In the genomic region with DNA sequence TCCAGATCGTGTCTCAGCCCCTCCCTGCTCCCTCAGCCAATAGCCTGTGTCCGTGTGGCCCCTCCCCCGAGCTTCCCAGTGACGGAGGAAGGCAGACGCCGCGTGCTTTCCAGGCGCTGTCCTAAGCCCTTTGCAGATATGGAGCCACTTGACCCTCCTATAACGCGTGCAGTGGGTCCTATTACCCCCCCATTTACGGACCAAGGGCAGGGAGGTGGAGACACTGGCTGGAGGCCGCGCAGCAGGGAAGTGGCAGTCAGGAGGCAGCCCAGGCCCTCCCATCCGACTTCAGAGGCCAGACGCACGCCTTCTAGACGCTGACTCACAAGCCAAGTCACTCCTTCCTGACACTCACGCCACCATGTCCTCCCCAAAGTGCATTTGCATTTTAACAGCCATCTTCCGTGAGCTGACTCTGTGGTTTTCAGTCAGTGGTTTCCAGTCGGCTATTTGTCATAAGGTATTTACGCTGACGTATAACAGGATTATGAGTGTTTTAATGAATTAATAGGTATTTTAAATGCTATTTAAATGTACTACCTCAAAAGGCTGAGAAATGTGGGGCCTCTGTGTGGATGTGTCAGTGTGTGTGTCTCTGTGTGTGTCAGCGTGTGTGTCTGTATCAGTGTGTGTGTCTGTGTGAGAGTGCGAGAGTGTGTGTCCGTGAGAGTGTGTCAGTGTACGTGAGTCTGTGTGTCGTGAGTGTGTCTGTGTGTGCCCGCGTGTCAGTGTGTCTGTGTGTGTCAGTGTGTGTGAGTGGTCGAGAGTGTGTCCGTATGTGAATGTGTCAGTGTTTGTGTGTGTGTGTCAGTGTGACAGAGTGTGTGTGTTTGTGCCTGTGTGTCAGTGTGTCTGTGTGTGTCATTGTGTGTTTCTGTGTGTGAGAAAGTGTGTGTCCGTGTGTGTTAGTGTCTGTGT, we compare ENCODE assay signal across 8 cellular contexts.
DNase-seq lines count a peak whose midpoint lies in the region; ATAC-seq, FAIRE-seq and TF ChIP-seq lines count a peak whose summit lies in the region.

No MANE protein-coding gene starts in this region.

- peak; percentile 100 for FAIRE-seq in endothelial cell of umbilical vein (lab: Jason Lieb, UNC)

- dilution Hi-C loops in endothelial cell of umbilical vein (cut with MboI; ENCODE audit: extremely low pct_ligation_motif_present, low sequenced_read_pairs), result no loop called here

- H3K36me3 ChIP-seq in endothelial cell of umbilical vein (ENCODE audit: control insufficient read depth in 2 of 2, extremely low read depth in 1 of 2, insufficient read depth in 2 of 2, low read length in 2 of 2) (no peaks in the 10 kb centered on the region), muscle layer of duodenum (ENCODE audit: control insufficient read depth in 1 of 2, insufficient read depth in 2 of 2, low read length in 2 of 2) (no peaks in the 10 kb centered on the region)

- H3K27ac ChIP-seq in endothelial cell of umbilical vein (ENCODE audit: insufficient read depth, low read depth, low read length) (peak overlapping the region; percentile 99), muscle layer of duodenum (ENCODE audit: low read length) (peak overlapping the region; percentile 93)

- H3K4me3 ChIP-seq in endothelial cell of umbilical vein (replicated peaks in 1 of 3; ENCODE audit: insufficient read depth in 1 of 3, low read depth in 1 of 3, low read length in 3 of 3) (peak overlapping the region; percentile 25 to 78 (median 51)), muscle layer of duodenum (ENCODE audit: low read depth in 1 of 2, low read length in 2 of 2) (peak overlapping the region; percentile 42 to 47)

- H3K9ac ChIP-seq in endothelial cell of umbilical vein (replicated peaks; ENCODE audit: extremely low read depth, insufficient read depth, low read length), result peak overlapping the region; percentile 97

- no peaks in the 10 kb centered on the region for H4K20me1 ChIP-seq in endothelial cell of umbilical vein (replicated peaks; ENCODE audit: control insufficient read depth, extremely low read depth, insufficient read depth, low read length)

- no peaks in the 10 kb centered on the region for H3K27me3 ChIP-seq in endothelial cell of umbilical vein (ENCODE audit: control insufficient read depth in 2 of 2, insufficient read depth in 2 of 2, low read length in 2 of 2)
- H3K27me3 ChIP-seq in muscle layer of duodenum (ENCODE audit: low read depth, low read length), result no peaks in the 10 kb centered on the region

- peaks cover 29% of the 10 kb centered on the region for H3K4me1 ChIP-seq in endothelial cell of umbilical vein (ENCODE audit: control insufficient read depth, extremely low read depth, insufficient read depth, low read length)
- peaks cover 0 to 6% of the 10 kb centered on the region in 2 donors for H3K4me1 ChIP-seq in muscle layer of duodenum (ENCODE audit: control insufficient read depth in 1 of 2, insufficient read depth in 2 of 2, low read length in 2 of 2)

- BruUV-seq in endothelial cell of umbilical vein (replicated peaks; lab: Mats Ljungman, UMichigan), result TSS peak; percentile 95

- ATAC-seq in GM18502 (IDR thresholded peaks at IDR 0.05; ENCODE audit: poor library complexity, unreplicated experiment) (peak; percentile 87), HG02678 (IDR thresholded peaks at IDR 0.05; ENCODE audit: unreplicated experiment) (peak; percentile 85)

- DNase-seq in NCI-H460 (ENCODE audit: extremely low read depth, low read depth), result peak; percentile 91
- peak; percentile 95 for DNase-seq in activated CD8-positive, alpha-beta memory T cell treated with anti-CD3 and anti-CD28 coated beads for 24 hours
- DNase-seq in endothelial cell of umbilical vein (ENCODE audit: low read depth, low spot score), result peak; percentile 97
- DNase-seq in stimulated activated CD8-positive, alpha-beta memory T cell treated with anti-CD3 and anti-CD28 coated beads, Interleukin-7, amount 100 ng/mL, for 4 hours (ENCODE audit: low read depth in 2 of 2), result peak; percentile 85 to 91
- no peak for DNase-seq in NCI-H2029 treated with DMSO at 0.1 percent for 48 hours (lab: John Stamatoyannopoulos, UW)

- peak overlapping the region; percentile 79 for H3K4me2 ChIP-seq in endothelial cell of umbilical vein (ENCODE audit: insufficient read depth, low read length)

- intact Hi-C loops in endothelial cell of umbilical vein (cut with micrococcal nuclease), result loop anchor here (1.0 to 10.0 kb wide), 12 partner anchors 15 to 599 kb away; a partner anchor contains a TSS

- TF ChIP-seq POLR2A in endothelial cell of umbilical vein (IDR thresholded peaks at IDR 0.05; ENCODE audit: low read depth, low read length), result peak; percentile 67

- POLR2A ChIA-PET in endothelial cell of umbilical vein (lab: Charles Lee), result interaction anchor here (0.6 to 2.8 kb wide), 6 partner anchors 52 to 203 kb away, joined by 3 to 36 read pairs (median 4); a partner anchor contains a TSS

- TF ChIP-seq CTCF in endothelial cell of umbilical vein (IDR thresholded peaks at IDR 0.05; ENCODE audit: extremely low read depth in 1 of 2, insufficient read depth in 1 of 2, low read depth in 1 of 2, low read length in 2 of 2), result no peak

- no peak overlapping the region for H2AFZ ChIP-seq in endothelial cell of umbilical vein (ENCODE audit: low read depth, low read length)

- H3K9me3 ChIP-seq in endothelial cell of umbilical vein (replicated peaks; ENCODE audit: control insufficient read depth, insufficient read depth, low read length) (no peaks in the 10 kb centered on the region), muscle layer of duodenum (ENCODE audit: control insufficient read depth in 1 of 2, low read length in 2 of 2) (no peaks in the 10 kb centered on the region)

- CTCF ChIA-PET in endothelial cell of umbilical vein (lab: Charles Lee), result interaction anchor here (0.7 to 3.3 kb wide), 9 partner anchors 9 to 278 kb away, joined by 3 to 17 read pairs (median 4); a partner anchor contains a TSS

- H3K79me2 ChIP-seq in endothelial cell of umbilical vein (ENCODE audit: control insufficient read depth, insufficient read depth, low read length), result no peaks in the 10 kb centered on the region

- no peaks in the 10 kb centered on the region for H3K9me1 ChIP-seq in endothelial cell of umbilical vein (replicated peaks; ENCODE audit: control insufficient read depth, extremely low read depth, insufficient read depth, low read length)

TF ChIP-seq in endothelial cell of umbilical vein, 7 proteins besides CTCF, POLR2A, EP300 and RAD21:
- peak; percentile 72 for TF ChIP-seq MYC (IDR thresholded peaks at IDR 0.05; ENCODE audit: low read depth, low read length)
- no peak for TF ChIP-seq POLR2AphosphoS5 (IDR thresholded peaks at IDR 0.05; ENCODE audit: insufficient read depth, low read depth, low read length)
- peak; percentile 54 for TF ChIP-seq JUN (IDR thresholded peaks at IDR 0.05; ENCODE audit: borderline replicate concordance, insufficient read depth, insufficient read length, low read depth)
- peak; percentile 94 for TF ChIP-seq FOS (IDR thresholded peaks at IDR 0.05; ENCODE audit: borderline replicate concordance, insufficient read depth, low read length)
- no peak for TF ChIP-seq EZH2 (IDR thresholded peaks at IDR 0.05; ENCODE audit: borderline replicate concordance, low read depth, low read length, severe bottlenecking)
- TF ChIP-seq, protein P1, sequence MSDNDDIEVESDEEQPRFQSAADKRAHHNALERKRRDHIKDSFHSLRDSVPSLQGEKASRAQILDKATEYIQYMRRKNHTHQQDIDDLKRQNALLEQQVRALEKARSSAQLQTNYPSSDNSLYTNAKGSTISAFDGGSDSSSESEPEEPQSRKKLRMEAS (IDR thresholded peaks at IDR 0.05; ENCODE audit: insufficient read depth, insufficient read length), result peak; percentile 79
- no peak for TF ChIP-seq GATA2 (IDR thresholded peaks at IDR 0.05; ENCODE audit: insufficient read depth, insufficient read length, low read depth, low read length)
